In the genomic region with DNA sequence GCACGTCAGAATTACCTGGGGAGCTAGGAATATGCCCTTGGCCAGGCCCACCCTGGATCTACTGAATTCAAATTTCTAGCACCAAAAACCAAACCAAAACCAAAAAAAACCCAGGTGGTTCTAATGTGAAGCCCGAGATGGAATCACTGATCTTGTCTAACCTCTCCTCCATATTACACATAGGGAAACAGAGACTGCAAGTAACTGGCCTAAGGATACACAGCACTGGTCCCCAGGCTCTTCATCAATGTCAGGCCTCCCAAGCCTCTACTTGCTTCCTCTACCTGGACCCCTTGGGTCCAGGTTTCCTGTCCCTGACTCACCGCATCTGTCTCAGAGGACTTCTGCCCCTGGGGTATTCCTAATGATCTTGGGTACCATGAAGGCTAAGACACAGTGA, we compare ENCODE assay signal across 25 cellular contexts. TPM values are rescaled to one million over a fixed set of nuclear protein-coding genes. Genes with fewer than 3 reads are reported as not detected.
DNase-seq lines count a peak whose midpoint lies in the region; ATAC-seq, FAIRE-seq and TF ChIP-seq lines count a peak whose summit lies in the region.
"Had no signal": no experiment of that assay in that cellular context is flagged by ENCODE, and none has a peak within 500 bp of the region (broad histone marks: within the 10 kb centered on the region; RNA-seq: fewer than 3 reads in every experiment).

No MANE protein-coding gene starts in this region.

- H3K27ac ChIP-seq in A549 (no peak overlapping the region), HEK293 (ENCODE audit: extremely low read depth, low read depth, low read length) (no peak overlapping the region), MM.1S (ENCODE audit: low read length) (no peak overlapping the region)
- H3K27ac ChIP-seq: C4-2B, PC-9, SJSA1 had no signal

- no peak overlapping the region for H3K27ac Mint-ChIP-seq in chondrocyte (ENCODE audit: unreplicated experiment)
- H3K27ac Mint-ChIP-seq in MCF 10A (ENCODE audit: low read depth, unreplicated experiment) = no peak overlapping the region

- TF ChIP-seq RAD21 in A549 (conservative IDR thresholded peaks at IDR 0.05 in 1 of 2, IDR thresholded peaks at IDR 0.05 in 1 of 2) = no peak

- H3K27me3 ChIP-seq in MM.1S (replicated peaks; ENCODE audit: insufficient read depth, low read length) = no peaks in the 10 kb centered on the region
- H3K27me3 ChIP-seq: MG63, SJSA1 had no signal

- no TSS peak for BruUV-seq in MCF 10A (replicated peaks; lab: Mats Ljungman, UMichigan)

- no peaks in the 10 kb centered on the region for H3K9me2 ChIP-seq in MM.1S (replicated peaks; ENCODE audit: insufficient read depth, low read length)

- no peak for TF ChIP-seq POLR2A in A549 (IDR thresholded peaks at IDR 0.05; ENCODE audit: low read length)

- ATAC-seq in A549 (no peak), HG02623 (IDR thresholded peaks at IDR 0.05; ENCODE audit: unreplicated experiment) (no peak)
- ATAC-seq: Right ventricle myocardium inferior had no signal

- no peak overlapping the region for H3K4me2 ChIP-seq in A549
- H3K4me2 ChIP-seq in MM.1S (ENCODE audit: low read depth, low read length) = no peak overlapping the region
- H3K4me2 ChIP-seq: PC-9 had no signal

- no peak for FAIRE-seq in A549 (lab: Jason Lieb, UNC)
- FAIRE-seq: A204.1, GM12891 had no signal

- no peaks in the 10 kb centered on the region for H4K20me1 ChIP-seq in MM.1S (ENCODE audit: insufficient read depth, low read length)

- TF ChIP-seq CTCF in A549 (IDR thresholded peaks at IDR 0.05) (no peak), HEK293 (tag by site-specific recombination; IDR thresholded peaks at IDR 0.05) (no peak), chondrocyte (IDR thresholded peaks at IDR 0.05) (no peak), MM.1S (IDR thresholded peaks at IDR 0.05; ENCODE audit: low read length) (no peak), MCF 10A (IDR thresholded peaks at IDR 0.05; ENCODE audit: unreplicated experiment) (no peak)

- CTCF ChIA-PET in A549 (lab: Yijun Ruan, JAX) = interaction anchor here (0.9 to 1.7 kb wide), 3 partner anchors 41 to 87 kb away, joined by 3 to 4 read pairs (median 3); no protein-coding TSS in a partner anchor
- CTCF ChIA-PET in HEK293 (lab: Yijun Ruan, JAX) = interaction anchor here (0.5 to 1.8 kb wide), 2 partner anchors 14 to 343 kb away, joined by 3 to 10 read pairs; no protein-coding TSS in a partner anchor
- CTCF ChIA-PET in MCF 10A (lab: Yijun Ruan, JAX) = interaction anchor here (1.4 kb wide), 1 partner anchor 14 kb away, joined by 3 read pairs; no protein-coding TSS in a partner anchor

- H3K4me1 ChIP-seq in A549 = no peaks in the 10 kb centered on the region
- H3K4me1 ChIP-seq in HEK293 (ENCODE audit: control insufficient read depth, insufficient read depth, low read length) = no peaks in the 10 kb centered on the region
- peaks cover 16% of the 10 kb centered on the region for H3K4me1 ChIP-seq in MM.1S (ENCODE audit: low read length)
- H3K4me1 ChIP-seq: HAP-1 had no signal

- H3K4me3 ChIP-seq in A549 (no peak overlapping the region), HEK293 (ENCODE audit: low read depth, low read length) (no peak overlapping the region), MM.1S (ENCODE audit: low read length) (no peak overlapping the region)
- H3K4me3 ChIP-seq: HAP-1, MG63, PC-9, SJSA1 had no signal

- H3K36me3 ChIP-seq in HEK293 (ENCODE audit: control insufficient read depth in 2 of 2, insufficient read depth in 1 of 2, low read length in 2 of 2) = peaks cover 0 to 26% of the 10 kb centered on the region in 2 experiments; a peak in 1 of 3 replicates
- H3K36me3 ChIP-seq in MM.1S (replicated peaks; ENCODE audit: insufficient read depth, low read length) = no peaks in the 10 kb centered on the region
- H3K36me3 ChIP-seq: HAP-1 had no signal

- WGBS in A549 (ENCODE audit: missing lambda C conversion rate) = 74% methylated on average over 3 of the region's 3 CpGs

- POLR2A ChIA-PET in A549 (lab: Yijun Ruan, JAX) = no interaction called here
- POLR2A ChIA-PET in HEK293 (lab: Yijun Ruan, JAX) = no interaction called here
- POLR2A ChIA-PET in MCF 10A (lab: Yijun Ruan, JAX) = no interaction called here

- intact Hi-C loops in posterior vena cava (cut with DNase I) = loop anchor here in 1 of 2 donors (5.0 kb wide), 1 partner anchor 1107 kb away; no protein-coding TSS in a partner anchor
- intact Hi-C loops in MCF 10A (cut with micrococcal nuclease) = no loop called here

- H2AFZ ChIP-seq in MM.1S (ENCODE audit: low read length) = no peak overlapping the region
- H2AFZ ChIP-seq: PC-9 had no signal

- H3K36me3 Mint-ChIP-seq in chondrocyte (ENCODE audit: low read depth) (peaks cover 23% of the 10 kb centered on the region), MCF 10A (ENCODE audit: insufficient read depth, unreplicated experiment) (peaks cover 5% of the 10 kb centered on the region)

- TF ChIP-seq EP300 in A549 (IDR thresholded peaks at IDR 0.05) = no peak

- H3K4me1 Mint-ChIP-seq in chondrocyte (ENCODE audit: low read depth) (peaks cover 21% of the 10 kb centered on the region), MCF 10A (ENCODE audit: insufficient read depth, unreplicated experiment) (no peaks in the 10 kb centered on the region)

- no peak overlapping the region for H3K9ac ChIP-seq in MM.1S (ENCODE audit: low read length)

- DNase-seq in A549 (ENCODE audit: low read depth in 1 of 2, low spot score in 1 of 2) (no peak), chondrocyte (ENCODE audit: low spot score) (peak; percentile 6), posterior vena cava (ENCODE audit: low spot score) (peak; percentile 20), LoVo (ENCODE audit: low spot score) (no peak), MM.1S (no peak), MCF 10A (ENCODE audit: unreplicated experiment) (no peak)
- DNase-seq: Calu3, DMS79 treated with DMSO at 0.1 percent for 48 hours, GF-D8, GOT3, Karpas-422, MG63, NCI-H1694, NCI-H2029 treated with DMSO at 0.1 percent for 48 hours, NCI-H446 treated with DMSO at 0.1 percent for 48 hours, NCI-H526 treated with DMSO at 0.1 percent for 48 hours, PC-9 had no signal

- H3F3A ChIP-seq in MM.1S (ENCODE audit: insufficient read depth, low read length) = no peaks in the 10 kb centered on the region

- H3K4me3 Mint-ChIP-seq in chondrocyte (ENCODE audit: unreplicated experiment) = no peak overlapping the region
- no peak overlapping the region for H3K4me3 Mint-ChIP-seq in MCF 10A (ENCODE audit: unreplicated experiment)

- no peaks in the 10 kb centered on the region for H3K79me2 ChIP-seq in MM.1S (ENCODE audit: low read length)

- H3K27me3 Mint-ChIP-seq in chondrocyte (ENCODE audit: low read depth) (no peaks in the 10 kb centered on the region), MCF 10A (ENCODE audit: insufficient read depth, unreplicated experiment) (no peaks in the 10 kb centered on the region)

- H3K9me3 ChIP-seq in A549 (no peaks in the 10 kb centered on the region), HEK293 (ENCODE audit: control insufficient read depth, insufficient read depth, low read depth, low read length) (no peaks in the 10 kb centered on the region), MM.1S (replicated peaks; ENCODE audit: insufficient read depth, low read length) (no peaks in the 10 kb centered on the region)
- H3K9me3 ChIP-seq: HAP-1, MG63, SJSA1 had no signal

- no peaks in the 10 kb centered on the region for H3K9me3 Mint-ChIP-seq in chondrocyte (ENCODE audit: low read depth)
- no peaks in the 10 kb centered on the region for H3K9me3 Mint-ChIP-seq in MCF 10A (ENCODE audit: unreplicated experiment)

TF ChIP-seq in A549, 52 proteins besides CTCF, POLR2A, EP300 and RAD21:
- peak; percentile 12 for TF ChIP-seq ZFP36 (IDR thresholded peaks at IDR 0.05; ENCODE audit: borderline replicate concordance, partially characterized antibody)
- TF ChIP-seq, protein P1, sequence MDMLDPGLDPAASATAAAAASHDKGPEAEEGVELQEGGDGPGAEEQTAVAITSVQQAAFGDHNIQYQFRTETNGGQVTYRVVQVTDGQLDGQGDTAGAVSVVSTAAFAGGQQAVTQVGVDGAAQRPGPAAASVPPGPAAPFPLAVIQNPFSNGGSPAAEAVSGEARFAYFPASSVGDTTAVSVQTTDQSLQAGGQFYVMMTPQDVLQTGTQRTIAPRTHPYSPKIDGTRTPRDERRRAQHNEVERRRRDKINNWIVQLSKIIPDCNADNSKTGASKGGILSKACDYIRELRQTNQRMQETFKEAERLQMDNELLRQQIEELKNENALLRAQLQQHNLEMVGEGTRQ (IDR thresholded peaks at IDR 0.05) = no peak
- no peak for TF ChIP-seq RNF2 (IDR thresholded peaks at IDR 0.05; ENCODE audit: borderline replicate concordance, low read depth)
- no peak for TF ChIP-seq EHMT2 (IDR thresholded peaks at IDR 0.05; ENCODE audit: low read depth)
- TF ChIP-seq PHF8 (IDR thresholded peaks at IDR 0.05; ENCODE audit: borderline replicate concordance, low read depth) = no peak

TF ChIP-seq in HEK293, 187 proteins besides CTCF, POLR2A, EP300 and RAD21:
- TF ChIP-seq ZNF571 (tag by site-specific recombination; IDR thresholded peaks at IDR 0.05) = no peak
- no peak for TF ChIP-seq ZNF16 (tag by site-specific recombination; IDR thresholded peaks at IDR 0.05; ENCODE audit: low read depth)
- no peak for TF ChIP-seq TCF7L2 (IDR thresholded peaks at IDR 0.05; ENCODE audit: borderline replicate concordance, low read depth, low read length)
- no peak for TF ChIP-seq HOXD13 (CRISPR knock-in tag; IDR thresholded peaks at IDR 0.05; ENCODE audit: borderline replicate concordance)
- TF ChIP-seq ZNF664 (tag by site-specific recombination; IDR thresholded peaks at IDR 0.05) = no peak
- no peak for TF ChIP-seq ZBTB20 (tag by site-specific recombination; IDR thresholded peaks at IDR 0.05)
- TF ChIP-seq ZBTB48 (tag by site-specific recombination; IDR thresholded peaks at IDR 0.05) = no peak
- 0 out of 2 replicates have a peak, but pooled peaks have one; percentile 56 for TF ChIP-seq ZNF768 (tag by site-specific recombination; IDR thresholded peaks at IDR 0.05)
TF ChIP-seq in HEK293: peak in this region for 1.

RNA-seq across cellular contexts. Expression of a gene that starts 30.7 kb away (rescaled TPM):
- 2.4 and 2.7 TPM in 2 replicates for polyA plus RNA-seq in A549 (2011; rRNA removed)
- polyA plus RNA-seq in A549 (2012; cell fraction: cytosol; rRNA removed) = 1.6 and 2.6 TPM in 2 replicates
- 1.9 and 2.6 TPM in 2 replicates for polyA plus RNA-seq in A549 (2012; cell fraction: nucleus; rRNA removed)
- polyA plus RNA-seq in A549 (2017; fragmentation: RNase III; extraction: RNeasy Plus Mini Kit Qiagen cat#74134 plus additional on column Dnase treatment) = 3.9 to 4.7 TPM (median 4.2 TPM) in 3 replicates
- 3.3 and 4.0 TPM in 2 replicates for polyA minus RNA-seq in A549 (2011; rRNA and poly(A)+ RNA removed)
- 37.4 to 45.1 TPM (median 43.8 TPM) in 3 replicates for total RNA-seq in chondrocyte
- total RNA-seq in posterior vena cava = 100 to 1,000 TPM; 113 to 125 TPM
- total RNA-seq in MCF 10A (2022) = 2.8 and 3.1 TPM in 2 replicates

Comparison
In these comparisons a context has a peak if more than half of its experiments do, and no peak if none do; other contexts are left out.
1. DNase-seq: peak in chondrocyte (single experiment) and posterior vena cava (single experiment); none in A549 (0 of 2), LoVo (single experiment), MM.1S (single experiment) and MCF 10A (single experiment).